11 cellular contexts compared by ENCODE assay signal in genomic region chr6:8481727-8482126, GRCh38. TPM values are rescaled to one million over a fixed set of nuclear protein-coding genes. Genes with fewer than 3 reads are reported as not detected.
DNase-seq lines count a peak whose midpoint lies in the region; ATAC-seq and TF ChIP-seq lines count a peak whose summit lies in the region.
"Had no signal": no experiment of that assay in that cellular context is flagged by ENCODE, and none has a peak within 500 bp of the region (broad histone marks: within the 10 kb centered on the region; RNA-seq: fewer than 3 reads in every experiment).

No MANE protein-coding gene starts in this region.

- ATAC-seq in HG02970 (IDR thresholded peaks at IDR 0.05; ENCODE audit: low FRiP score, unreplicated experiment): peak; percentile 82

- peak; percentile 44 for TF ChIP-seq CTCF in RWPE1 (conservative IDR thresholded peaks at IDR 0.05; ENCODE audit: low read depth)
- peak; percentile 30 for TF ChIP-seq CTCF in progenitor cell of endocrine pancreas (IDR thresholded peaks at IDR 0.05; ENCODE audit: unreplicated experiment)

- H3K27ac Mint-ChIP-seq in progenitor cell of endocrine pancreas: no peak overlapping the region
- H3K27ac Mint-ChIP-seq: stimulated activated naive B cell treated with anti-CD40 and anti-IgM and Interleukin-4, amounts not matched to agents 10 μg/mL and 1 μg/mL and 100 μg/mL, for 72 hours had no signal

- peaks cover 14% of the 10 kb centered on the region for H3K9me3 Mint-ChIP-seq in progenitor cell of endocrine pancreas (ENCODE audit: low read depth)

- H3K4me3 Mint-ChIP-seq in progenitor cell of endocrine pancreas (ENCODE audit: low read depth): no peak overlapping the region
- H3K4me3 Mint-ChIP-seq: stimulated activated naive B cell treated with anti-CD40 and anti-IgM and Interleukin-4, amounts not matched to agents 10 μg/mL and 1 μg/mL and 100 μg/mL, for 72 hours had no signal

- DNase-seq in NOMO-1 treated with DMSO at 0.1 percent for 48 hours (lab: John Stamatoyannopoulos, UW; ENCODE audit: unreplicated experiment) (peak; percentile 12), NOMO-1 treated with dmso at 0.1 percent for 144 hours (lab: John Stamatoyannopoulos, UW; ENCODE audit: unreplicated experiment) (no peak), RWPE1 (ENCODE audit: low spot score) (peak; percentile 21), progenitor cell of endocrine pancreas (ENCODE audit: low spot score, unreplicated experiment) (no peak), NCI-H2081 treated with DMSO at 0.1 percent for 48 hours (lab: John Stamatoyannopoulos, UW) (no peak), cardiac septum (ENCODE audit: low spot score) (no peak)
- DNase-seq in NK-92 treated with Interleukin-12 subunit alpha and Interleukin-12 subunit beta, amount 100 ng/mL, for 24 hours (lab: John Stamatoyannopoulos, UW): no peak
- DNase-seq: stimulated activated naive B cell treated with anti-CD40 and anti-IgM and Interleukin-4, amounts not matched to agents 10 μg/mL and 1 μg/mL and 100 μg/mL, for 72 hours had no signal

- POLR2A ChIA-PET in RWPE1 (lab: Yijun Ruan, JAX; ENCODE audit: low non-redundant PET): no interaction called here

- peaks cover 1% of the 10 kb centered on the region for H3K36me3 Mint-ChIP-seq in progenitor cell of endocrine pancreas (ENCODE audit: insufficient read depth)

- no peak overlapping the region for H3K27ac ChIP-seq in RWPE1
- H3K27ac ChIP-seq: BLaER1, neutrophil had no signal

- no peaks in the 10 kb centered on the region for H3K27me3 Mint-ChIP-seq in progenitor cell of endocrine pancreas

- intact Hi-C loops in cardiac septum (cut with DNase I): no loop called here

- CTCF ChIA-PET in RWPE1 (lab: Yijun Ruan, JAX): interaction anchor here (0.5 to 1.3 kb wide), 6 partner anchors 10 to 496 kb away, joined by 3 to 5 read pairs (median 3); no protein-coding TSS in a partner anchor

- no peaks in the 10 kb centered on the region for H3K4me1 Mint-ChIP-seq in progenitor cell of endocrine pancreas (ENCODE audit: low read depth)
- H3K4me1 Mint-ChIP-seq: stimulated activated naive B cell treated with anti-CD40 and anti-IgM and Interleukin-4, amounts not matched to agents 10 μg/mL and 1 μg/mL and 100 μg/mL, for 72 hours had no signal

RNA-seq across cellular contexts. Expression of gene SLC35B3, which starts 46.4 kb away (rescaled TPM):
- total RNA-seq in progenitor cell of endocrine pancreas (18.9 and 20.9 TPM in 2 replicates), cardiac septum (6.6 TPM)

Comparison
In these comparisons a context has a peak if more than half of its experiments do, and no peak if none do; other contexts are left out.
1. DNase-seq: peak in NOMO-1 treated with DMSO at 0.1 percent for 48 hours (single experiment) and RWPE1 (single experiment); none in NOMO-1 treated with dmso at 0.1 percent for 144 hours (single experiment), progenitor cell of endocrine pancreas (single experiment), NK-92 treated with Interleukin-12 subunit alpha and Interleukin-12 subunit beta, amount 100 ng/mL, for 24 hours (single experiment), NCI-H2081 treated with DMSO at 0.1 percent for 48 hours (single experiment) and cardiac septum (single experiment).